ENCODE assay signal across 9 cellular contexts in genomic region chr18:55489742-55490055, GRCh38.
DNase-seq lines count a peak whose midpoint lies in the region; ATAC-seq and TF ChIP-seq lines count a peak whose summit lies in the region.
"Had no signal": no experiment of that assay in that cellular context is flagged by ENCODE, and none has a peak within 500 bp of the region (broad histone marks: within the 10 kb centered on the region; RNA-seq: fewer than 3 reads in every experiment).

No MANE protein-coding gene starts in this region.

- ATAC-seq in GM18858 (IDR thresholded peaks at IDR 0.05; ENCODE audit: unreplicated experiment) (peak; percentile 90), HG02759 (IDR thresholded peaks at IDR 0.05; ENCODE audit: unreplicated experiment) (peak; percentile 71)

- H3K4me3 ChIP-seq in colonic mucosa: no peak overlapping the region
- H3K4me3 ChIP-seq: cardiac muscle cell had no signal

- H3K9me3 Mint-ChIP-seq in endothelial cell (ENCODE audit: unreplicated experiment): no peaks in the 10 kb centered on the region

- no peaks in the 10 kb centered on the region for H3K27me3 ChIP-seq in colonic mucosa
- H3K27me3 ChIP-seq: cardiac muscle cell had no signal

- no peaks in the 10 kb centered on the region for H3K9me3 ChIP-seq in colonic mucosa

- no peak overlapping the region for H3K4me3 Mint-ChIP-seq in endothelial cell (ENCODE audit: unreplicated experiment)

- peak; percentile 27 for DNase-seq in NCI-H187 treated with DMSO at 0.1 percent for 48 hours (lab: John Stamatoyannopoulos, UW)
- no peak for DNase-seq in endothelial cell (ENCODE audit: low spot score)
- no peak for DNase-seq in NCI-H524 (lab: John Stamatoyannopoulos, UW)
- no peak for DNase-seq in colonic mucosa
- DNase-seq in GOT3 (lab: John Stamatoyannopoulos, UW): no peak
- no peak for DNase-seq in islet precursor cell

- no peaks in the 10 kb centered on the region for H3K36me3 ChIP-seq in colonic mucosa
- H3K36me3 ChIP-seq: cardiac muscle cell had no signal

- H3K27ac Mint-ChIP-seq in endothelial cell (ENCODE audit: unreplicated experiment): peak overlapping the region; percentile 68

- no peak overlapping the region for H3K27ac ChIP-seq in colonic mucosa

- no peak overlapping the region for H3K9ac ChIP-seq in colonic mucosa (ENCODE audit: low read depth in 2 of 2, low read length in 2 of 2)

- no peaks in the 10 kb centered on the region for H3K36me3 Mint-ChIP-seq in endothelial cell (ENCODE audit: low read depth, unreplicated experiment)

- TF ChIP-seq CTCF in endothelial cell (IDR thresholded peaks at IDR 0.05; ENCODE audit: unreplicated experiment) (no peak), colonic mucosa (IDR thresholded peaks at IDR 0.05) (no peak)

- no peaks in the 10 kb centered on the region for H3K27me3 Mint-ChIP-seq in endothelial cell (ENCODE audit: unreplicated experiment)

- intact Hi-C loops in colonic mucosa (cut with DNase I): no loop called here

- H3K4me1 ChIP-seq in colonic mucosa: no peaks in the 10 kb centered on the region

- H3K4me1 Mint-ChIP-seq in endothelial cell (ENCODE audit: unreplicated experiment): peaks cover 51% of the 10 kb centered on the region
